In the genomic region with DNA sequence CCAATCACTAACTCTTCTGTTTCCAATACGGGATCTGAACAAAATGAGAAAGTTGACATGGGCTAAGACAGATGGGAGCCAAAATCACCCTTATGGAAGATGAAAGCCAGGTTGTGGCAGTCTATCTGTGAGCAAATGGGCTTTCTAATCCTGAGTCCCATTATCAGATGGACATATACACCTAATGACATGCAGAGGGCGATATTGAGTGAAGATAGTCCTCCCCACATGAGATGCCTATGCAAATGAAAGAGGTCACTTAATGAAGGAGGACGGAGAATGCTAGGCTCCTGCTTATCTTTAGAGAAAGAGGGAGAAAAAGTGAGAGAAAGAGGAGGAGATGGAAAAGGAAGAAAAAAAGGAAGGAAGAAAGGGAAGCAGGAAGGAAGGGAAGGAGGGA, we compare ENCODE assay signal across 11 cellular contexts.
A peak's percentile ranks its signal among the peaks of the same experiment; 100 is the strongest.
DNase-seq lines count a peak whose midpoint lies in the region; ATAC-seq, FAIRE-seq and TF ChIP-seq lines count a peak whose summit lies in the region.
"Had no signal": no experiment of that assay in that cellular context is flagged by ENCODE, and none has a peak within 500 bp of the region (broad histone marks: within the 10 kb centered on the region; RNA-seq: fewer than 3 reads in every experiment).

No MANE protein-coding gene starts in this region.

- H3K27ac ChIP-seq in SK-N-SH (ENCODE audit: low read depth in 2 of 2, low read length in 1 of 2) = no peak overlapping the region
- H3K27ac ChIP-seq: BLaER1 had no signal

- peak; percentile 34 for TF ChIP-seq CTCF in SK-N-SH (IDR thresholded peaks at IDR 0.05)

- H3K4me1 ChIP-seq in SK-N-SH (ENCODE audit: control insufficient read depth in 1 of 2, insufficient read depth in 2 of 2, low read depth in 1 of 2, low read length in 1 of 2) = no peaks in the 10 kb centered on the region

- no peak for TF ChIP-seq POLR2A in GM12892 (IDR thresholded peaks at IDR 0.05; ENCODE audit: low read depth, low read length)

- H3K4me2 ChIP-seq in SK-N-SH = no peak overlapping the region
- H3K4me2 ChIP-seq: BLaER1 had no signal

- CTCF ChIA-PET in SK-N-SH (lab: Yijun Ruan, JAX) = no interaction called here

- no peaks in the 10 kb centered on the region for H3F3A ChIP-seq in SK-N-SH (replicated peaks; ENCODE audit: insufficient read depth)

- ATAC-seq in SK-N-SH treated with all-trans-retinoic acid at 6 μM for 48 hours (no peak), GM21737 (IDR thresholded peaks at IDR 0.05; ENCODE audit: unreplicated experiment) (no peak)

- TF ChIP-seq EP300 in SK-N-SH (IDR thresholded peaks at IDR 0.05; ENCODE audit: borderline replicate concordance in 1 of 2, low read depth in 1 of 2, low read length in 1 of 2) = no peak

- TF ChIP-seq RAD21 in SK-N-SH (IDR thresholded peaks at IDR 0.05; ENCODE audit: low read length) = no peak; the same call in 1 of the 2 replicates

- POLR2A ChIA-PET in SK-N-SH (lab: Yijun Ruan, JAX) = no interaction called here

- no peaks in the 10 kb centered on the region for H3K9me2 ChIP-seq in SK-N-SH

- no peak overlapping the region for H2AFZ ChIP-seq in SK-N-SH (ENCODE audit: low read depth)

- no peak for FAIRE-seq in urothelium cell line (lab: Jason Lieb, UNC)
- no peak for FAIRE-seq in GM12892 (lab: Jason Lieb, UNC)
- FAIRE-seq: TTC549 had no signal

- peak; percentile 22 for DNase-seq in SK-N-SH
- DNase-seq in NAMALWA (ENCODE audit: low spot score) = peak; percentile 40
- peak; percentile 1 for DNase-seq in cerebellum (ENCODE audit: low spot score)
- DNase-seq in urothelium cell line (ENCODE audit: low spot score) = peak; percentile 1
- DNase-seq in GM12892 (ENCODE audit: insufficient read length) = no peak
- no peak for DNase-seq in activated effector memory CD4-positive, alpha-beta T cell treated with anti-CD3 and anti-CD28 coated beads, Interleukin-2, amount 50 U/mL, for 16 hours
- DNase-seq: stimulated activated CD4-positive, alpha-beta T cell treated with anti-CD3 and anti-CD28 coated beads, Interleukin-2, amount 100 ng/mL, for 48 hours had no signal

- H3K79me2 ChIP-seq in SK-N-SH (ENCODE audit: insufficient read depth) = no peaks in the 10 kb centered on the region

- H3K4me3 ChIP-seq in SK-N-SH (ENCODE audit: low read depth in 2 of 2, low read length in 1 of 2) = no peak overlapping the region
- H3K4me3 ChIP-seq: BLaER1 had no signal

- H4K20me1 ChIP-seq in SK-N-SH (ENCODE audit: insufficient read depth) = no peaks in the 10 kb centered on the region
- H4K20me1 ChIP-seq: BLaER1 had no signal

- H3K36me3 ChIP-seq in SK-N-SH (replicated peaks in 1 of 2; ENCODE audit: control insufficient read depth in 1 of 2, insufficient read depth in 2 of 2, low read length in 1 of 2) = no peaks in the 10 kb centered on the region
- H3K36me3 ChIP-seq: BLaER1 had no signal

- WGBS in SK-N-SH (ENCODE audit: low lambda C conversion rate) = 0% methylated on average over 3 of the region's 3 CpGs

- H3K9me3 ChIP-seq in SK-N-SH = no peaks in the 10 kb centered on the region
- H3K9me3 ChIP-seq: BLaER1 had no signal

- H3K27me3 ChIP-seq in SK-N-SH (ENCODE audit: insufficient read depth) = no peaks in the 10 kb centered on the region
- H3K27me3 ChIP-seq: BLaER1 had no signal

- H3K9ac ChIP-seq in SK-N-SH = no peak overlapping the region
- H3K9ac ChIP-seq: BLaER1 had no signal

TF ChIP-seq in SK-N-SH, 30 proteins besides CTCF, POLR2A, EP300 and RAD21:
- TF ChIP-seq SIN3A (IDR thresholded peaks at IDR 0.05; ENCODE audit: borderline replicate concordance, low read depth, low read length) = no peak
- no peak for TF ChIP-seq GABPA (IDR thresholded peaks at IDR 0.05; ENCODE audit: low read depth)
- TF ChIP-seq, protein P1, sequence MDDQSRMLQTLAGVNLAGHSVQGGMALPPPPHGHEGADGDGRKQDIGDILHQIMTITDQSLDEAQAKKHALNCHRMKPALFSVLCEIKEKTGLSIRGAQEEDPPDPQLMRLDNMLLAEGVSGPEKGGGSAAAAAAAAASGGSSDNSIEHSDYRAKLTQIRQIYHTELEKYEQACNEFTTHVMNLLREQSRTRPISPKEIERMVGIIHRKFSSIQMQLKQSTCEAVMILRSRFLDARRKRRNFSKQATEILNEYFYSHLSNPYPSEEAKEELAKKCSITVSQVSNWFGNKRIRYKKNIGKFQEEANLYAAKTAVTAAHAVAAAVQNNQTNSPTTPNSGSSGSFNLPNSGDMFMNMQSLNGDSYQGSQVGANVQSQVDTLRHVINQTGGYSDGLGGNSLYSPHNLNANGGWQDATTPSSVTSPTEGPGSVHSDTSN (IDR thresholded peaks at IDR 0.05) = no peak

TF ChIP-seq in SK-N-SH treated with all-trans-retinoic acid at 6 μM for 48 hours, 23 proteins besides CTCF, POLR2A, EP300 and RAD21:
- TF ChIP-seq TCF4 (CRISPR knock-in tag; IDR thresholded peaks at IDR 0.05; ENCODE audit: borderline replicate concordance) (no peak), ARNTL (CRISPR knock-in tag; IDR thresholded peaks at IDR 0.05; ENCODE audit: borderline replicate concordance, low read depth) (no peak), ZFP3 (CRISPR knock-in tag; IDR thresholded peaks at IDR 0.05) (no peak), TOX (CRISPR knock-in tag; IDR thresholded peaks at IDR 0.05; ENCODE audit: borderline replicate concordance) (no peak), RARB (CRISPR knock-in tag; IDR thresholded peaks at IDR 0.05) (no peak)
- TF ChIP-seq, protein P2, sequence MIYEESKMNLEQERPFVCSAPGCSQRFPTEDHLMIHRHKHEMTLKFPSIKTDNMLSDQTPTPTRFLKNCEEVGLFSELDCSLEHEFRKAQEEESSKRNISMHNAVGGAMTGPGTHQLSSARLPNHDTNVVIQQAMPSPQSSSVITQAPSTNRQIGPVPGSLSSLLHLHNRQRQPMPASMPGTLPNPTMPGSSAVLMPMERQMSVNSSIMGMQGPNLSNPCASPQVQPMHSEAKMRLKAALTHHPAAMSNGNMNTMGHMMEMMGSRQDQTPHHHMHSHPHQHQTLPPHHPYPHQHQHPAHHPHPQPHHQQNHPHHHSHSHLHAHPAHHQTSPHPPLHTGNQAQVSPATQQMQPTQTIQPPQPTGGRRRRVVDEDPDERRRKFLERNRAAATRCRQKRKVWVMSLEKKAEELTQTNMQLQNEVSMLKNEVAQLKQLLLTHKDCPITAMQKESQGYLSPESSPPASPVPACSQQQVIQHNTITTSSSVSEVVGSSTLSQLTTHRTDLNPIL (CRISPR knock-in tag; IDR thresholded peaks at IDR 0.05; ENCODE audit: low read depth) = no peak
- TF ChIP-seq, protein P3, sequence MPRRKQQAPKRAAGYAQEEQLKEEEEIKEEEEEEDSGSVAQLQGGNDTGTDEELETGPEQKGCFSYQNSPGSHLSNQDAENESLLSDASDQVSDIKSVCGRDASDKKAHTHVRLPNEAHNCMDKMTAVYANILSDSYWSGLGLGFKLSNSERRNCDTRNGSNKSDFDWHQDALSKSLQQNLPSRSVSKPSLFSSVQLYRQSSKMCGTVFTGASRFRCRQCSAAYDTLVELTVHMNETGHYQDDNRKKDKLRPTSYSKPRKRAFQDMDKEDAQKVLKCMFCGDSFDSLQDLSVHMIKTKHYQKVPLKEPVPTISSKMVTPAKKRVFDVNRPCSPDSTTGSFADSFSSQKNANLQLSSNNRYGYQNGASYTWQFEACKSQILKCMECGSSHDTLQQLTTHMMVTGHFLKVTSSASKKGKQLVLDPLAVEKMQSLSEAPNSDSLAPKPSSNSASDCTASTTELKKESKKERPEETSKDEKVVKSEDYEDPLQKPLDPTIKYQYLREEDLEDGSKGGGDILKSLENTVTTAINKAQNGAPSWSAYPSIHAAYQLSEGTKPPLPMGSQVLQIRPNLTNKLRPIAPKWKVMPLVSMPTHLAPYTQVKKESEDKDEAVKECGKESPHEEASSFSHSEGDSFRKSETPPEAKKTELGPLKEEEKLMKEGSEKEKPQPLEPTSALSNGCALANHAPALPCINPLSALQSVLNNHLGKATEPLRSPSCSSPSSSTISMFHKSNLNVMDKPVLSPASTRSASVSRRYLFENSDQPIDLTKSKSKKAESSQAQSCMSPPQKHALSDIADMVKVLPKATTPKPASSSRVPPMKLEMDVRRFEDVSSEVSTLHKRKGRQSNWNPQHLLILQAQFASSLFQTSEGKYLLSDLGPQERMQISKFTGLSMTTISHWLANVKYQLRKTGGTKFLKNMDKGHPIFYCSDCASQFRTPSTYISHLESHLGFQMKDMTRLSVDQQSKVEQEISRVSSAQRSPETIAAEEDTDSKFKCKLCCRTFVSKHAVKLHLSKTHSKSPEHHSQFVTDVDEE (CRISPR knock-in tag; IDR thresholded peaks at IDR 0.05) = no peak
- TF ChIP-seq, protein P4, sequence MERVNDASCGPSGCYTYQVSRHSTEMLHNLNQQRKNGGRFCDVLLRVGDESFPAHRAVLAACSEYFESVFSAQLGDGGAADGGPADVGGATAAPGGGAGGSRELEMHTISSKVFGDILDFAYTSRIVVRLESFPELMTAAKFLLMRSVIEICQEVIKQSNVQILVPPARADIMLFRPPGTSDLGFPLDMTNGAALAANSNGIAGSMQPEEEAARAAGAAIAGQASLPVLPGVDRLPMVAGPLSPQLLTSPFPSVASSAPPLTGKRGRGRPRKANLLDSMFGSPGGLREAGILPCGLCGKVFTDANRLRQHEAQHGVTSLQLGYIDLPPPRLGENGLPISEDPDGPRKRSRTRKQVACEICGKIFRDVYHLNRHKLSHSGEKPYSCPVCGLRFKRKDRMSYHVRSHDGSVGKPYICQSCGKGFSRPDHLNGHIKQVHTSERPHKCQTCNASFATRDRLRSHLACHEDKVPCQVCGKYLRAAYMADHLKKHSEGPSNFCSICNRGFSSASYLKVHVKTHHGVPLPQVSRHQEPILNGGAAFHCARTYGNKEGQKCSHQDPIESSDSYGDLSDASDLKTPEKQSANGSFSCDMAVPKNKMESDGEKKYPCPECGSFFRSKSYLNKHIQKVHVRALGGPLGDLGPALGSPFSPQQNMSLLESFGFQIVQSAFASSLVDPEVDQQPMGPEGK (CRISPR knock-in tag; IDR thresholded peaks at IDR 0.05; ENCODE audit: borderline replicate concordance) = no peak

Comparison
In these comparisons a context has a peak if more than half of its experiments do, and no peak if none do; other contexts are left out.
1. DNase-seq: peak in SK-N-SH (single experiment), NAMALWA (single experiment), cerebellum (single experiment) and urothelium cell line (single experiment); none in GM12892 (single experiment) and activated effector memory CD4-positive, alpha-beta T cell treated with anti-CD3 and anti-CD28 coated beads, Interleukin-2, amount 50 U/mL, for 16 hours (single experiment).